In the genomic region with DNA sequence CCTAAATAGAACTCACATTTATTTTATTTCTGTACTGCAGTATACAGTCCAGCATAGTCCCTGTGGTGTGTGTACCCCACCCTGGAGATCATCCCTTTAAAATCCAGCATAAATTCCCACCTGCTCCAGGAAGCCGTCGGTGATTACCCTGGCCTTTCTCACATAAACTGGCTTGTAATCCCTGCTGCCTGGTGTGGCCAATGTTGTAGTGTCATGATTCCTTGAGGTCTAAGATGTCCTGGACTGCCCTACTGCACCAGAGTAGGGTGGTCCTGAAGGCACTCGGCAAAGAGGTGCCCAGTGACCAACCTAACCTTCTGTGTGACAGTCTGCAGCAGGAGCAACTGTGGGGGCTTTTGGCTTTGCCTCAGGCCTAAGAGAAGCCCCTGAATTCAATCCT, we compare ENCODE assay signal across 21 cellular contexts.
"Had no signal": no experiment of that assay in that cellular context is flagged by ENCODE, and none has a peak within 500 bp of the region (broad histone marks: within the 10 kb centered on the region; RNA-seq: fewer than 3 reads in every experiment).

No MANE protein-coding gene starts in this region.

- H3K27ac ChIP-seq: adrenal gland, breast epithelium, colonic mucosa, left ventricle myocardium inferior, neural progenitor cell, ovary, psoas muscle, skin epidermis, transverse colon, vagina had no signal

- H3K9me3 ChIP-seq: adrenal gland, breast epithelium, colonic mucosa, left ventricle myocardium inferior, ovary, psoas muscle, transverse colon, vagina had no signal

- H3K4me2 ChIP-seq: neural progenitor cell had no signal

- H3K4me1 ChIP-seq: breast epithelium, colonic mucosa, transverse colon had no signal

- H3K4me1 Mint-ChIP-seq: activated CD4-positive, alpha-beta T cell treated with anti-CD3 and anti-CD28 coated beads for 36 hours; mesothelial cell of epicardium; naive thymus-derived CD8-positive, alpha-beta T cell; stimulated activated effector memory CD8-positive, alpha-beta T cell treated with anti-CD3 and anti-CD28 coated beads, Interleukin-12 subunit alpha, Interleukin-12 subunit beta, amount 100 ng/mL, for 72 hours; stimulated activated naive CD8-positive, alpha-beta T cell treated with anti-CD3 and anti-CD28 coated beads, Interleukin-15, amount 100 ng/mL, for 72 hours had no signal

- H3K27me3 Mint-ChIP-seq: activated CD4-positive, alpha-beta T cell treated with anti-CD3 and anti-CD28 coated beads for 36 hours; activated naive CD8-positive, alpha-beta T cell had no signal

- H3K36me3 Mint-ChIP-seq: activated naive CD8-positive, alpha-beta T cell; mesothelial cell of epicardium; naive thymus-derived CD8-positive, alpha-beta T cell; neural progenitor cell; stimulated activated effector memory CD8-positive, alpha-beta T cell treated with anti-CD3 and anti-CD28 coated beads, Interleukin-12 subunit alpha, Interleukin-12 subunit beta, amount 100 ng/mL, for 72 hours had no signal

- H3K27ac Mint-ChIP-seq: activated CD4-positive, alpha-beta T cell treated with anti-CD3 and anti-CD28 coated beads for 36 hours; activated naive CD8-positive, alpha-beta T cell; activated T-helper 2 cell treated with anti-CD3 and anti-CD28 coated beads, Interferon-gamma antibody, Interleukin-2, Interleukin-4, amounts not matched to agents 10 μg/mL and 5 μg/mL and 100 μg/mL, durations not matched to agents 14 hours and 24 hours and 36 hours; mesothelial cell of epicardium; neural progenitor cell; stimulated activated effector memory CD8-positive, alpha-beta T cell treated with anti-CD3 and anti-CD28 coated beads, Interleukin-12 subunit alpha, Interleukin-12 subunit beta, amount 100 ng/mL, for 72 hours; stimulated activated naive CD8-positive, alpha-beta T cell treated with anti-CD3 and anti-CD28 coated beads, Interleukin-15, amount 100 ng/mL, for 72 hours had no signal

- H3K4me3 Mint-ChIP-seq: activated CD4-positive, alpha-beta T cell treated with anti-CD3 and anti-CD28 coated beads for 36 hours; activated naive CD8-positive, alpha-beta T cell; activated T-cell treated with anti-CD3 and anti-CD28 coated beads, Interleukin-2, amount 50 U/mL, for 4 hours; mesothelial cell of epicardium; naive thymus-derived CD8-positive, alpha-beta T cell; neural progenitor cell; stimulated activated effector memory CD8-positive, alpha-beta T cell treated with anti-CD3 and anti-CD28 coated beads, Interleukin-12 subunit alpha, Interleukin-12 subunit beta, amount 100 ng/mL, for 72 hours; stimulated activated naive CD8-positive, alpha-beta T cell treated with anti-CD3 and anti-CD28 coated beads, Interleukin-15, amount 100 ng/mL, for 72 hours had no signal

- H3K36me3 ChIP-seq: adrenal gland, breast epithelium, colonic mucosa, left ventricle myocardium inferior, neural progenitor cell, ovary, transverse colon, vagina had no signal

- ATAC-seq: activated CD4-positive, alpha-beta T cell treated with anti-CD3 and anti-CD28 coated beads for 36 hours; activated T-cell treated with anti-CD3 and anti-CD28 coated beads, Interleukin-2, amount 50 U/mL, for 4 hours; naive thymus-derived CD8-positive, alpha-beta T cell; stimulated activated effector memory CD8-positive, alpha-beta T cell treated with anti-CD3 and anti-CD28 coated beads, Interleukin-12 subunit alpha, Interleukin-12 subunit beta, amount 100 ng/mL, for 72 hours; stimulated activated naive CD8-positive, alpha-beta T cell treated with anti-CD3 and anti-CD28 coated beads, Interleukin-15, amount 100 ng/mL, for 72 hours had no signal

- H3K9me3 Mint-ChIP-seq: activated T-cell treated with anti-CD3 and anti-CD28 coated beads, Interleukin-2, amount 50 U/mL, for 4 hours; activated T-helper 2 cell treated with anti-CD3 and anti-CD28 coated beads, Interferon-gamma antibody, Interleukin-2, Interleukin-4, amounts not matched to agents 10 μg/mL and 5 μg/mL and 100 μg/mL, durations not matched to agents 14 hours and 24 hours and 36 hours; mesothelial cell of epicardium; naive thymus-derived CD8-positive, alpha-beta T cell; neural progenitor cell; stimulated activated effector memory CD8-positive, alpha-beta T cell treated with anti-CD3 and anti-CD28 coated beads, Interleukin-12 subunit alpha, Interleukin-12 subunit beta, amount 100 ng/mL, for 72 hours; stimulated activated naive CD8-positive, alpha-beta T cell treated with anti-CD3 and anti-CD28 coated beads, Interleukin-15, amount 100 ng/mL, for 72 hours had no signal

- H3K27me3 ChIP-seq: adrenal gland, breast epithelium, colonic mucosa, neural progenitor cell, ovary, transverse colon, vagina had no signal

- DNase-seq: activated CD4-positive, alpha-beta T cell treated with anti-CD3 and anti-CD28 coated beads, Interleukin-2, amount 50 U/mL, for 48 hours; activated naive CD4-positive, alpha-beta T cell; activated T-cell treated with anti-CD3 and anti-CD28 coated beads, Interleukin-2, amount 50 U/mL, for 4 hours; colonic mucosa; left ventricle myocardium inferior; naive thymus-derived CD8-positive, alpha-beta T cell; psoas muscle; stimulated activated CD4-positive, alpha-beta T cell treated with anti-CD3 and anti-CD28 coated beads, Interleukin-1b, Interleukin-23, amount 100 ng/mL, for 48 hours; stimulated activated naive CD8-positive, alpha-beta T cell treated with anti-CD3 and anti-CD28 coated beads, Interleukin-15, amount 100 ng/mL, for 72 hours; transverse colon had no signal

- H3K9ac ChIP-seq: neural progenitor cell had no signal

- H3K4me3 ChIP-seq: adrenal gland, breast epithelium, colonic mucosa, left ventricle myocardium inferior, neural progenitor cell, ovary, psoas muscle, skin epidermis, transverse colon, vagina had no signal
